8 cellular contexts compared by ENCODE assay signal in the genomic region with DNA sequence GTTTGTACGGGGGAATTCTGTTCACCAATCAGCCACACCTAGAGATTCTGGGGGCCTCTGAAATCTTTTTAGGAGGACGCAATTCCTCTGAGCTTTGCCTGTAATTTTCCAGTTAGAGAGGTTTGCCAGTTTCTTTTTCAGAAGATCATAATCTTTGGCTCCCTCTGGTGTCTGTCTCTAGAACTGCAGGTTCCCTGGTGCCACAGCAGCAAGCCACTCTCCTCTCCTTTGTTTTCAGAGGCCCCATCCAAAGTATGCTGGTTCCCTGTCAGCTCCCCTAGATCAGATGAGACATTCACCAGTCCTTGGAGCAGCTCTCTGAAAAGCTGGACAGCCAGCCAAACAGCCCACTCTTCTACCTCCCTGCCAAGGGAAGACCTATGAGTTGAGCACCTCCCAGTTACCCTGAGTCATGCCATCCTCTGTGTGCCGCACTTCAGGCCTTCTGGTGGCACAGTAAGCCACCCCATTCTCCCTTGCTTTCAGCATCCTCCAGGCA.
DNase-seq lines count a peak whose midpoint lies in the region; ATAC-seq and TF ChIP-seq lines count a peak whose summit lies in the region.

No MANE protein-coding gene starts in this region.

- TF ChIP-seq CTCF in OCI-LY3 (IDR thresholded peaks at IDR 0.05; ENCODE audit: low read depth, low read length): peak; percentile 51
- peak; percentile 90 for TF ChIP-seq CTCF in epithelial cell of esophagus (IDR thresholded peaks at IDR 0.05; ENCODE audit: insufficient read depth, low read depth, low read length, missing control alignments)

- no peaks in the 10 kb centered on the region for H4K20me1 ChIP-seq in OCI-LY3 (ENCODE audit: insufficient read depth, low read length)

- DNase-seq in CD1c-positive myeloid dendritic cell (ENCODE audit: extremely low spot score): peak; percentile 84
- DNase-seq in HUDEP-2 (lab: John Stamatoyannopoulos, UW; ENCODE audit: unreplicated experiment in 76 of 76): peak in 57 of 76 experiments; percentile 1 to 70 (median 31)
- DNase-seq in activated T-cell treated with anti-CD3 and anti-CD28 coated beads for 4 hours: peak; percentile 70
- DNase-seq in epithelial cell of esophagus (ENCODE audit: low read depth): peak; percentile 69
- peak; percentile 28 to 57 for DNase-seq in stimulated activated CD8-positive, alpha-beta memory T cell treated with anti-CD3 and anti-CD28 coated beads, Interleukin-4, amount 100 ng/mL, for 4 hours (ENCODE audit: low read depth in 2 of 2, low spot score in 1 of 2)

- H3K4me3 ChIP-seq in OCI-LY3 (ENCODE audit: low read length): no peak overlapping the region
- no peak overlapping the region for H3K4me3 ChIP-seq in epithelial cell of esophagus (ENCODE audit: low read length)
- no peak overlapping the region for H3K4me3 ChIP-seq in mucosa of stomach (ENCODE audit: low read length)

- no peaks in the 10 kb centered on the region for H3K36me3 ChIP-seq in OCI-LY3 (replicated peaks; ENCODE audit: low read depth, low read length)
- no peaks in the 10 kb centered on the region for H3K36me3 ChIP-seq in mucosa of stomach (ENCODE audit: control insufficient read depth, insufficient read depth, low read length)

- no peaks in the 10 kb centered on the region for H3K79me2 ChIP-seq in OCI-LY3 (ENCODE audit: low read length)

- H3K9me3 ChIP-seq in OCI-LY3 (ENCODE audit: insufficient read depth, low read length) (no peaks in the 10 kb centered on the region), mucosa of stomach (ENCODE audit: control insufficient read depth, low read length) (no peaks in the 10 kb centered on the region)

- no peak overlapping the region for H2AFZ ChIP-seq in OCI-LY3 (ENCODE audit: low read depth, low read length)

- H3K27ac ChIP-seq in OCI-LY3 (ENCODE audit: low read length): no peak overlapping the region

- H3K27me3 ChIP-seq in OCI-LY3 (ENCODE audit: low read depth, low read length) (no peaks in the 10 kb centered on the region), mucosa of stomach (ENCODE audit: control insufficient read depth, insufficient read depth, low read length) (no peaks in the 10 kb centered on the region)

- no peak overlapping the region for H3K4me2 ChIP-seq in OCI-LY3 (ENCODE audit: low read length)

- no peak for ATAC-seq in HG02588 (IDR thresholded peaks at IDR 0.05; ENCODE audit: unreplicated experiment)

- H3K9ac ChIP-seq in OCI-LY3 (ENCODE audit: low read length): no peak overlapping the region
- H3K9ac ChIP-seq in mucosa of stomach (ENCODE audit: low read length): peak overlapping the region; percentile 4

- H3K4me1 ChIP-seq in OCI-LY3 (ENCODE audit: low read length) (no peaks in the 10 kb centered on the region), mucosa of stomach (ENCODE audit: control insufficient read depth, insufficient read depth, low read length) (peaks cover 6% of the 10 kb centered on the region)

Comparison
In these comparisons a context has a peak if more than half of its experiments do, and no peak if none do; other contexts are left out.
1. DNase-seq: peak in every context shown above with its lines; median percentile 84 in CD1c-positive myeloid dendritic cell; 70 in activated T-cell treated with anti-CD3 and anti-CD28 coated beads for 4 hours; 69 in epithelial cell of esophagus; 42 in stimulated activated CD8-positive, alpha-beta memory T cell treated with anti-CD3 and anti-CD28 coated beads, Interleukin-4, amount 100 ng/mL, for 4 hours; 31 in HUDEP-2.